Comparison of ENCODE assay signal across 20 cellular contexts in genomic region chr5:170832241-170832640, GRCh38. TPM values are rescaled to one million over a fixed set of nuclear protein-coding genes. Genes with fewer than 3 reads are reported as not detected.
"Had no signal": no experiment of that assay in that cellular context is flagged by ENCODE, and none has a peak within 500 bp of the region (broad histone marks: within the 10 kb centered on the region; RNA-seq: fewer than 3 reads in every experiment).

No MANE protein-coding gene starts in this region.

- H3K27ac Mint-ChIP-seq: naive thymus-derived CD4-positive, alpha-beta T cell; stimulated activated naive B cell treated with anti-CD40 and anti-IgM and Interleukin-4, amounts not matched to agents 10 μg/mL and 1 μg/mL and 100 μg/mL, for 72 hours; stimulated activated naive CD8-positive, alpha-beta T cell treated with anti-CD3 and anti-CD28 coated beads, Interleukin-15, amount 100 ng/mL, for 72 hours had no signal

- H3K36me3 ChIP-seq: heart left ventricle, ovary, right atrium auricular region, sigmoid colon, tibial nerve, upper lobe of right lung, vagina had no signal

- H3K4me1 Mint-ChIP-seq: naive thymus-derived CD4-positive, alpha-beta T cell; stimulated activated naive B cell treated with anti-CD40 and anti-IgM and Interleukin-4, amounts not matched to agents 10 μg/mL and 1 μg/mL and 100 μg/mL, for 72 hours; stimulated activated naive CD8-positive, alpha-beta T cell treated with anti-CD3 and anti-CD28 coated beads, Interleukin-15, amount 100 ng/mL, for 72 hours had no signal

- H3K36me3 Mint-ChIP-seq: naive thymus-derived CD4-positive, alpha-beta T cell; stimulated activated naive B cell treated with anti-CD40 and anti-IgM and Interleukin-4, amounts not matched to agents 10 μg/mL and 1 μg/mL and 100 μg/mL, for 72 hours had no signal

- DNase-seq: dermis blood vessel endothelial cell; effector CD4-positive, alpha-beta T cell; foreskin melanocyte; heart left ventricle; hippocampal formation; kidney glomerular epithelial cell; naive thymus-derived CD4-positive, alpha-beta T cell; ovary; sigmoid colon; stimulated activated CD4-positive, alpha-beta T cell treated with anti-CD3 and anti-CD28 coated beads, Interleukin-2, amount 100 ng/mL, for 24 hours; stimulated activated CD4-positive, alpha-beta T cell treated with anti-CD3 and anti-CD28 coated beads, Interleukin-4, amount 100 ng/mL, for 4 hours; stimulated activated naive B cell treated with anti-CD40 and anti-IgM and Interleukin-4, amounts not matched to agents 10 μg/mL and 1 μg/mL and 100 μg/mL, for 72 hours; stimulated activated naive CD8-positive, alpha-beta T cell treated with anti-CD3 and anti-CD28 coated beads, Interleukin-15, amount 100 ng/mL, for 72 hours; testis; upper lobe of right lung had no signal

- H3K27me3 ChIP-seq: heart left ventricle, ovary, right atrium auricular region, sigmoid colon, testis, tibial nerve, upper lobe of right lung, vagina had no signal

- H3K4me1 ChIP-seq: heart left ventricle, right atrium auricular region, sigmoid colon, testis, tibial nerve, upper lobe of right lung, vagina had no signal

- H3K4me3 Mint-ChIP-seq: naive thymus-derived CD4-positive, alpha-beta T cell; stimulated activated naive B cell treated with anti-CD40 and anti-IgM and Interleukin-4, amounts not matched to agents 10 μg/mL and 1 μg/mL and 100 μg/mL, for 72 hours; stimulated activated naive CD8-positive, alpha-beta T cell treated with anti-CD3 and anti-CD28 coated beads, Interleukin-15, amount 100 ng/mL, for 72 hours had no signal

- H3K4me3 ChIP-seq: heart left ventricle, ovary, right atrium auricular region, sigmoid colon, skin epidermis, testis, tibial nerve, upper lobe of right lung, vagina had no signal

- H3K27me3 Mint-ChIP-seq: stimulated activated naive B cell treated with anti-CD40 and anti-IgM and Interleukin-4, amounts not matched to agents 10 μg/mL and 1 μg/mL and 100 μg/mL, for 72 hours; stimulated activated naive CD8-positive, alpha-beta T cell treated with anti-CD3 and anti-CD28 coated beads, Interleukin-15, amount 100 ng/mL, for 72 hours had no signal

- H3K9me3 ChIP-seq: heart left ventricle, ovary, right atrium auricular region, sigmoid colon, testis, tibial nerve, upper lobe of right lung, vagina had no signal

- H3K27ac ChIP-seq: heart left ventricle, ovary, right atrium auricular region, sigmoid colon, skin epidermis, testis, tibial nerve, upper lobe of right lung, vagina had no signal

RNA-seq across cellular contexts. Expression of gene RANBP17, which starts 29.6 kb away (rescaled TPM):
- polyA plus RNA-seq: naive thymus-derived CD4-positive, alpha-beta T cell had no signal

RNA-seq across cellular contexts. Expression of gene GABRP, which starts 48.7 kb away (rescaled TPM):
- total RNA-seq: naive thymus-derived CD4-positive, alpha-beta T cell; sigmoid colon; testis; upper lobe of right lung had no signal
- polyA plus RNA-seq: naive thymus-derived CD4-positive, alpha-beta T cell; neural cell had no signal
